In the genomic region with DNA sequence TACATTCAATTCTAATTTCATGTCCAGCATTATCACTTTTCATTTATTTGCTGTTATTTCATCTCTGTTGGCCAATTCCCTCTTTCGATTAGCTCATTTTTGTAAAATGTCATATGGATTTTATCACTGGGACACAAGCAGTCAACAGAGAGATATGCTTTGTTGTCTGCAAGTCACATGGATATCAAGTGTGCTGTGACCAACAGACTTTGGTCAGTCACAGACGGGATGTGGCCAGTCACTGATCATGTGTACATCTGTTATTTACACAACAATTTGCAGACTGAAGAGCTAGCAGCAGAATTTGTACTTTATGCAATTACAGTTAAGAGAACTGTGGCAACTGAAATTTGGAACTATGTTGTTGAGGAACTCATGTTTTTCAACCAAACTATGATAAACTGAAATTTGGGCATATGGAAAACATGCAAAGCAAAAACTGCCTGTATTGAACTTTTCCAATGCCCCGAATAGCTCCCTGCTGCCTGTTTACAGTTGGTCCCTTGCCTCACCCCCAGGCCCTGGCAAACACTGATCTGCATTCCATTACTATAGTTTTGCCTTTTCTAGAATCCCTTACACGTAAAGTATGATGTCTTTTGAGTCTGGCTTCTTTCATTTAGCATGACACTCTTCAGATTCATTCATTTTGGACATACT, we compare ENCODE assay signal across 1 cellular context.
TF ChIP-seq lines count a peak whose summit lies in the region.

No MANE protein-coding gene starts in this region.

TF ChIP-seq in HepG2, 621 proteins besides CTCF, POLR2A, EP300 and RAD21 (continued from another document and continues in another):
- TF ChIP-seq ZBTB40 (IDR thresholded peaks at IDR 0.05) (no peak), ZBTB40 (CRISPR knock-in tag; IDR thresholded peaks at IDR 0.05) (no peak), KMT2A (CRISPR knock-in tag; IDR thresholded peaks at IDR 0.05) (no peak), SALL2 (CRISPR knock-in tag; IDR thresholded peaks at IDR 0.05) (no peak), CHD2 (IDR thresholded peaks at IDR 0.05; ENCODE audit: low read depth, low read length) (no peak), NBN (conservative IDR thresholded peaks at IDR 0.05) (no peak), MTA1 (CRISPR knock-in tag; IDR thresholded peaks at IDR 0.05; ENCODE audit: borderline replicate concordance) (no peak), TFAP4 (IDR thresholded peaks at IDR 0.05; ENCODE audit: borderline replicate concordance, low read depth) (peak; percentile 78), ADNP (CRISPR knock-in tag; IDR thresholded peaks at IDR 0.05) (no peak), TBX2 (CRISPR knock-in tag; IDR thresholded peaks at IDR 0.05; ENCODE audit: borderline replicate concordance) (no peak; the same call in 1 of the 2 replicates), GABPA (IDR thresholded peaks at IDR 0.05; ENCODE audit: low read depth, low read length) (no peak), GABPA (CRISPR knock-in tag; IDR thresholded peaks at IDR 0.05; ENCODE audit: low read depth) (peak; percentile 30; the same call in 1 of the 2 replicates), ZNF44 (CRISPR knock-in tag; IDR thresholded peaks at IDR 0.05) (no peak), ZNF746 (CRISPR knock-in tag; IDR thresholded peaks at IDR 0.05) (no peak), ZNF878 (CRISPR knock-in tag; IDR thresholded peaks at IDR 0.05) (no peak; the same call in 1 of the 2 replicates), CBX1 (IDR thresholded peaks at IDR 0.05; ENCODE audit: low read depth) (no peak), RARA (CRISPR knock-in tag; IDR thresholded peaks at IDR 0.05) (peak; percentile 71), ZFP90 (CRISPR knock-in tag; IDR thresholded peaks at IDR 0.05; ENCODE audit: borderline replicate concordance) (no peak), MEIS2 (CRISPR knock-in tag; IDR thresholded peaks at IDR 0.05) (no peak), PBX2 (CRISPR knock-in tag; IDR thresholded peaks at IDR 0.05) (no peak), ELF1 (CRISPR knock-in tag; IDR thresholded peaks at IDR 0.05) (no peak), ZMYM4 (CRISPR knock-in tag; IDR thresholded peaks at IDR 0.05) (peak; percentile 34; the same call in 1 of the 2 replicates), MTERF4 (CRISPR knock-in tag; IDR thresholded peaks at IDR 0.05) (no peak), RXRB (CRISPR knock-in tag; IDR thresholded peaks at IDR 0.05; ENCODE audit: borderline replicate concordance) (peak; percentile 54; the same call in 1 of the 2 replicates), MIXL1 (CRISPR knock-in tag; IDR thresholded peaks at IDR 0.05) (peak; percentile 87), SALL1 (CRISPR knock-in tag; IDR thresholded peaks at IDR 0.05) (peak; percentile 91; the same call in 1 of the 2 replicates), HMG20A (CRISPR knock-in tag; IDR thresholded peaks at IDR 0.05; ENCODE audit: borderline replicate concordance) (peak; percentile 80), SMARCC2 (IDR thresholded peaks at IDR 0.05) (no peak), ZNF230 (CRISPR knock-in tag; IDR thresholded peaks at IDR 0.05) (no peak), YEATS2 (CRISPR knock-in tag; IDR thresholded peaks at IDR 0.05; ENCODE audit: borderline replicate concordance) (no peak)
- TF ChIP-seq, protein P1, sequence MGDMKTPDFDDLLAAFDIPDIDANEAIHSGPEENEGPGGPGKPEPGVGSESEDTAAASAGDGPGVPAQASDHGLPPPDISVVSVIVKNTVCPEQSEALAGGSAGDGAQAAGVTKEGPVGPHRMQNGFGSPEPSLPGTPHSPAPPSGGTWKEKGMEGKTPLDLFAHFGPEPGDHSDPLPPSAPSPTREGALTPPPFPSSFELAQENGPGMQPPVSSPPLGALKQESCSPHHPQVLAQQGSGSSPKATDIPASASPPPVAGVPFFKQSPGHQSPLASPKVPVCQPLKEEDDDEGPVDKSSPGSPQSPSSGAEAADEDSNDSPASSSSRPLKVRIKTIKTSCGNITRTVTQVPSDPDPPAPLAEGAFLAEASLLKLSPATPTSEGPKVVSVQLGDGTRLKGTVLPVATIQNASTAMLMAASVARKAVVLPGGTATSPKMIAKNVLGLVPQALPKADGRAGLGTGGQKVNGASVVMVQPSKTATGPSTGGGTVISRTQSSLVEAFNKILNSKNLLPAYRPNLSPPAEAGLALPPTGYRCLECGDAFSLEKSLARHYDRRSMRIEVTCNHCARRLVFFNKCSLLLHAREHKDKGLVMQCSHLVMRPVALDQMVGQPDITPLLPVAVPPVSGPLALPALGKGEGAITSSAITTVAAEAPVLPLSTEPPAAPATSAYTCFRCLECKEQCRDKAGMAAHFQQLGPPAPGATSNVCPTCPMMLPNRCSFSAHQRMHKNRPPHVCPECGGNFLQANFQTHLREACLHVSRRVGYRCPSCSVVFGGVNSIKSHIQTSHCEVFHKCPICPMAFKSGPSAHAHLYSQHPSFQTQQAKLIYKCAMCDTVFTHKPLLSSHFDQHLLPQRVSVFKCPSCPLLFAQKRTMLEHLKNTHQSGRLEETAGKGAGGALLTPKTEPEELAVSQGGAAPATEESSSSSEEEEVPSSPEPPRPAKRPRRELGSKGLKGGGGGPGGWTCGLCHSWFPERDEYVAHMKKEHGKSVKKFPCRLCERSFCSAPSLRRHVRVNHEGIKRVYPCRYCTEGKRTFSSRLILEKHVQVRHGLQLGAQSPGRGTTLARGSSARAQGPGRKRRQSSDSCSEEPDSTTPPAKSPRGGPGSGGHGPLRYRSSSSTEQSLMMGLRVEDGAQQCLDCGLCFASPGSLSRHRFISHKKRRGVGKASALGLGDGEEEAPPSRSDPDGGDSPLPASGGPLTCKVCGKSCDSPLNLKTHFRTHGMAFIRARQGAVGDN (CRISPR knock-in tag; IDR thresholded peaks at IDR 0.05) = no peak
- TF ChIP-seq, protein P2, sequence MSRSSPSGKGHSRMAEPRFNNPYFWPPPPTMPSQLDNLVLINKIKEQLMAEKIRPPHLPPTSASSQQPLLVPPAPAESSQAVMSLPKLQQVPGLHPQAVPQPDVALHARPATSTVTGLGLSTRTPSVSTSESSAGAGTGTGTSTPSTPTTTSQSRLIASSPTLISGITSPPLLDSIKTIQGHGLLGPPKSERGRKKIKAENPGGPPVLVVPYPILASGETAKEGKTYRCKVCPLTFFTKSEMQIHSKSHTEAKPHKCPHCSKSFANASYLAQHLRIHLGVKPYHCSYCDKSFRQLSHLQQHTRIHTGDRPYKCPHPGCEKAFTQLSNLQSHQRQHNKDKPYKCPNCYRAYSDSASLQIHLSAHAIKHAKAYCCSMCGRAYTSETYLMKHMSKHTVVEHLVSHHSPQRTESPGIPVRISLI (CRISPR knock-in tag; IDR thresholded peaks at IDR 0.05; ENCODE audit: borderline replicate concordance) = no peak
- TF ChIP-seq, protein P3, sequence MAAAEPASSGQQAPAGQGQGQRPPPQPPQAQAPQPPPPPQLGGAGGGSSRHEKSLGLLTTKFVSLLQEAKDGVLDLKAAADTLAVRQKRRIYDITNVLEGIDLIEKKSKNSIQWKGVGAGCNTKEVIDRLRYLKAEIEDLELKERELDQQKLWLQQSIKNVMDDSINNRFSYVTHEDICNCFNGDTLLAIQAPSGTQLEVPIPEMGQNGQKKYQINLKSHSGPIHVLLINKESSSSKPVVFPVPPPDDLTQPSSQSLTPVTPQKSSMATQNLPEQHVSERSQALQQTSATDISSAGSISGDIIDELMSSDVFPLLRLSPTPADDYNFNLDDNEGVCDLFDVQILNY (CRISPR knock-in tag; conservative IDR thresholded peaks at IDR 0.05) = no peak
- TF ChIP-seq, protein P4, sequence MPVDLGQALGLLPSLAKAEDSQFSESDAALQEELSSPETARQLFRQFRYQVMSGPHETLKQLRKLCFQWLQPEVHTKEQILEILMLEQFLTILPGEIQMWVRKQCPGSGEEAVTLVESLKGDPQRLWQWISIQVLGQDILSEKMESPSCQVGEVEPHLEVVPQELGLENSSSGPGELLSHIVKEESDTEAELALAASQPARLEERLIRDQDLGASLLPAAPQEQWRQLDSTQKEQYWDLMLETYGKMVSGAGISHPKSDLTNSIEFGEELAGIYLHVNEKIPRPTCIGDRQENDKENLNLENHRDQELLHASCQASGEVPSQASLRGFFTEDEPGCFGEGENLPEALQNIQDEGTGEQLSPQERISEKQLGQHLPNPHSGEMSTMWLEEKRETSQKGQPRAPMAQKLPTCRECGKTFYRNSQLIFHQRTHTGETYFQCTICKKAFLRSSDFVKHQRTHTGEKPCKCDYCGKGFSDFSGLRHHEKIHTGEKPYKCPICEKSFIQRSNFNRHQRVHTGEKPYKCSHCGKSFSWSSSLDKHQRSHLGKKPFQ (CRISPR knock-in tag; IDR thresholded peaks at IDR 0.05; ENCODE audit: insufficient replicate concordance) = no peak
- TF ChIP-seq, protein P5, sequence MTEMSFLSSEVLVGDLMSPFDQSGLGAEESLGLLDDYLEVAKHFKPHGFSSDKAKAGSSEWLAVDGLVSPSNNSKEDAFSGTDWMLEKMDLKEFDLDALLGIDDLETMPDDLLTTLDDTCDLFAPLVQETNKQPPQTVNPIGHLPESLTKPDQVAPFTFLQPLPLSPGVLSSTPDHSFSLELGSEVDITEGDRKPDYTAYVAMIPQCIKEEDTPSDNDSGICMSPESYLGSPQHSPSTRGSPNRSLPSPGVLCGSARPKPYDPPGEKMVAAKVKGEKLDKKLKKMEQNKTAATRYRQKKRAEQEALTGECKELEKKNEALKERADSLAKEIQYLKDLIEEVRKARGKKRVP (CRISPR knock-in tag; IDR thresholded peaks at IDR 0.05) = peak in 1 of 2 experiments; percentile 84; a peak in 2 of 4 replicates
